Comparison of ENCODE assay signal across 1 cellular context in the genomic region with DNA sequence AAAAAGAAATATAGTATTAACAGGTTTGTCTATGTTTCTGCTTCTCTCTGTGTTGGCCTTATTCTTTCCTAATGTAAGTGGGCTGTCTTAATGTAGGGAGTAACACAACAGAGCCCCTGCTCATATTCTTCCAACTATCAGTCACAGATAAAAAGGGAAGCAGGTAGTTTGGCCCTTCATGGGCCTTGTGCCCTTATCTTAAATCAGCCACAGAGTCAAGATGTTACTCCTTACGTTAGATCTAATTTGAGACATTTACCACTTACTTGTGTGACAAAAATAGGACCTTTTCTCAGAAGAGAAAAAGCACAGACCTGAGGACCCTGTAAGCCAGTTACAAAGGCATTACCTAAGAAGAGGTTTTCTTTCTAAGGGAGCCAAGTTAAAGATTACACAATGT.
TF ChIP-seq lines count a peak whose summit lies in the region.

No MANE protein-coding gene starts in this region.

TF ChIP-seq in H1, 55 proteins besides CTCF, POLR2A, EP300 and RAD21 (continued from another document):
- TF ChIP-seq POLR2AphosphoS5 (IDR thresholded peaks at IDR 0.05; ENCODE audit: low read depth, low read length) (no peak), ASH2L (IDR thresholded peaks at IDR 0.05; ENCODE audit: low read length) (no peak), SAP30 (IDR thresholded peaks at IDR 0.05; ENCODE audit: insufficient read depth, insufficient replicate concordance, low read length) (no peak), KDM4A (IDR thresholded peaks at IDR 0.05; ENCODE audit: low read depth, low read length, severe bottlenecking) (no peak), CEBPB (IDR thresholded peaks at IDR 0.05; ENCODE audit: low read depth, low read length) (no peak), RBBP5 (IDR thresholded peaks at IDR 0.05; ENCODE audit: borderline replicate concordance, low read depth, low read length) (no peak)
